8 cellular contexts compared by ENCODE assay signal in genomic region chr9:98971168-98971914, GRCh38. TPM values are rescaled to one million over a fixed set of nuclear protein-coding genes. Genes with fewer than 3 reads are reported as not detected.
A peak's percentile ranks its signal among the peaks of the same experiment; 100 is the strongest.
DNase-seq lines count a peak whose midpoint lies in the region; ATAC-seq and TF ChIP-seq lines count a peak whose summit lies in the region.

No MANE protein-coding gene starts in this region.

- POLR2A ChIA-PET in OCI-LY7 (lab: Charles Lee), result no interaction called here

- no peak overlapping the region for H3K4me3 ChIP-seq in MG63
- H3K4me3 ChIP-seq in OCI-LY7 (ENCODE audit: low read depth, low read length, poor library complexity, severe bottlenecking), result no peak overlapping the region

- no TSS peak for BruUV-seq in OCI-LY7 (replicated peaks; lab: Mats Ljungman, UMichigan)

- H3K9me2 ChIP-seq in OCI-LY7 (ENCODE audit: insufficient read depth, low read length), result no peaks in the 10 kb centered on the region

- H3K4me2 ChIP-seq in OCI-LY7 (ENCODE audit: low read length), result no peak overlapping the region

- H3K27ac ChIP-seq in cingulate gyrus (ENCODE audit: low read depth, low read length) (peak overlapping the region; percentile 73), OCI-LY7 (ENCODE audit: low read depth, low read length, poor library complexity, severe bottlenecking) (no peak overlapping the region)

- no peak overlapping the region for H2AFZ ChIP-seq in OCI-LY7 (ENCODE audit: low read length)

- DNase-seq in A172 (ENCODE audit: low spot score) (peak; percentile 83), MG63 (peak; percentile 68), islet precursor cell (peak; percentile 94), OCI-LY7 (ENCODE audit: low spot score) (no peak), NCI-H1694 (lab: John Stamatoyannopoulos, UW) (no peak)

- intact Hi-C loops in OCI-LY7 (cut with micrococcal nuclease; ENCODE audit: unreplicated experiment), result no loop called here

- H3K79me2 ChIP-seq in OCI-LY7 (ENCODE audit: insufficient read depth, low read depth, low read length), result no peaks in the 10 kb centered on the region

- no peak for TF ChIP-seq CTCF in OCI-LY7 (conservative IDR thresholded peaks at IDR 0.05; ENCODE audit: low read length)

- CTCF ChIA-PET in OCI-LY7 (lab: Charles Lee; ENCODE audit: unreplicated experiment), result no interaction called here

- H3K9me3 ChIP-seq in MG63 (no peaks in the 10 kb centered on the region), OCI-LY7 (ENCODE audit: low read length) (no peaks in the 10 kb centered on the region)

- H4K20me1 ChIP-seq in OCI-LY7 (ENCODE audit: insufficient read depth, low read length), result no peaks in the 10 kb centered on the region

- ATAC-seq in GM18517 (IDR thresholded peaks at IDR 0.05; ENCODE audit: unreplicated experiment) (no peak), HG03520 (IDR thresholded peaks at IDR 0.05; ENCODE audit: unreplicated experiment) (no peak)

- no peaks in the 10 kb centered on the region for H3K36me3 ChIP-seq in MG63
- no peaks in the 10 kb centered on the region for H3K36me3 ChIP-seq in OCI-LY7 (ENCODE audit: insufficient read depth, low read length)

- no peaks in the 10 kb centered on the region for H3K4me1 ChIP-seq in OCI-LY7 (ENCODE audit: insufficient read depth, low read length, poor library complexity, severe bottlenecking)

- H3K27me3 ChIP-seq in MG63, result no peaks in the 10 kb centered on the region

RNA-seq across cellular contexts. Expression of gene COL15A1, which starts 27.6 kb away (rescaled TPM):
- 0.09 and 0.12 TPM in 2 replicates for total RNA-seq in A172 (2014; rRNA removed; shearing (Covaris generic))
- total RNA-seq in MG63 (2014; rRNA removed; shearing (Covaris generic); ENCODE audit: low replicate concordance), result 0.62 and 1.2 TPM in 2 replicates
- total RNA-seq in OCI-LY7 (2014; rRNA removed; shearing (Covaris generic)), result not detected in 2 replicates
- not detected in 2 replicates for total RNA-seq in OCI-LY7 (2022)

Comparison
In these comparisons a context has a peak if more than half of its experiments do, and no peak if none do; other contexts are left out.
1. DNase-seq: peak in A172 (single experiment), MG63 (single experiment) and islet precursor cell (single experiment); none in OCI-LY7 (single experiment) and NCI-H1694 (single experiment).